Comparison of ENCODE assay signal across 23 cellular contexts in genomic region chr5:161373345-161373707, GRCh38.
A peak's percentile ranks its signal among the peaks of the same experiment; 100 is the strongest.
DNase-seq lines count a peak whose midpoint lies in the region; ATAC-seq and TF ChIP-seq lines count a peak whose summit lies in the region.
"Had no signal": no experiment of that assay in that cellular context is flagged by ENCODE, and none has a peak within 500 bp of the region (broad histone marks: within the 10 kb centered on the region; RNA-seq: fewer than 3 reads in every experiment).

No MANE protein-coding gene starts in this region.

- no peaks in the 10 kb centered on the region for H3K36me3 Mint-ChIP-seq in nephron progenitor cell (ENCODE audit: low read depth)
- H3K36me3 Mint-ChIP-seq: activated naive CD8-positive, alpha-beta T cell treated with anti-CD3 and anti-CD28 coated beads for 36 hours; CD4-positive, alpha-beta memory T cell; naive thymus-derived CD8-positive, alpha-beta T cell had no signal

- H3K4me1 Mint-ChIP-seq in nephron progenitor cell: peaks cover 6% of the 10 kb centered on the region
- H3K4me1 Mint-ChIP-seq: activated naive CD8-positive, alpha-beta T cell treated with anti-CD3 and anti-CD28 coated beads for 36 hours; CD4-positive, alpha-beta memory T cell; naive thymus-derived CD8-positive, alpha-beta T cell had no signal

- H3K27ac Mint-ChIP-seq in nephron progenitor cell: peak overlapping the region; percentile 16
- H3K27ac Mint-ChIP-seq: activated naive CD8-positive, alpha-beta T cell treated with anti-CD3 and anti-CD28 coated beads for 36 hours; activated T-helper 1 cell treated with anti-CD3 and anti-CD28 coated beads, Interleukin-12 subunit alpha, Interleukin-12 subunit beta, Interleukin-2, Interleukin-4 antibody, amounts not matched to agents 30 ng/mL and 10 ng/mL and 1 ng/mL, durations not matched to agents 14 hours and 24 hours and 36 hours; CD4-positive, alpha-beta memory T cell; dendritic cell treated with granulocyte-macrophage colony-stimulating factor and Interleukin-4, amounts not matched to agents 40 ng/mL and 50 ng/mL, for 4 days; naive thymus-derived CD8-positive, alpha-beta T cell had no signal

- no peaks in the 10 kb centered on the region for H3K9me3 Mint-ChIP-seq in nephron progenitor cell
- H3K9me3 Mint-ChIP-seq: activated naive CD8-positive, alpha-beta T cell treated with anti-CD3 and anti-CD28 coated beads for 36 hours; activated T-helper 1 cell treated with anti-CD3 and anti-CD28 coated beads, Interleukin-12 subunit alpha, Interleukin-12 subunit beta, Interleukin-2, Interleukin-4 antibody, amounts not matched to agents 30 ng/mL and 10 ng/mL and 1 ng/mL, durations not matched to agents 14 hours and 24 hours and 36 hours; CD4-positive, alpha-beta memory T cell; dendritic cell treated with granulocyte-macrophage colony-stimulating factor and Interleukin-4, amounts not matched to agents 40 ng/mL and 50 ng/mL, for 4 days had no signal

- H3K27me3 Mint-ChIP-seq in nephron progenitor cell (ENCODE audit: low read depth, poor library complexity): peaks cover 2% of the 10 kb centered on the region
- H3K27me3 Mint-ChIP-seq: activated naive CD8-positive, alpha-beta T cell treated with anti-CD3 and anti-CD28 coated beads for 36 hours; CD4-positive, alpha-beta memory T cell; dendritic cell treated with granulocyte-macrophage colony-stimulating factor and Interleukin-4, amounts not matched to agents 40 ng/mL and 50 ng/mL, for 4 days; naive thymus-derived CD8-positive, alpha-beta T cell had no signal

- ATAC-seq in GM18870 (IDR thresholded peaks at IDR 0.05; ENCODE audit: unreplicated experiment) (peak; percentile 40), HG02610 (IDR thresholded peaks at IDR 0.05; ENCODE audit: unreplicated experiment) (peak; percentile 56), HG03095 (IDR thresholded peaks at IDR 0.05; ENCODE audit: unreplicated experiment) (peak; percentile 20)
- ATAC-seq: body of pancreas; naive thymus-derived CD8-positive, alpha-beta T cell had no signal

- DNase-seq in nephron progenitor cell (no peak), NCI-H1092 treated with DMSO at 0.1 percent for 48 hours (lab: John Stamatoyannopoulos, UW) (no peak), EL (no peak), NCI-H1417 treated with DMSO at 0.1 percent for 48 hours (lab: John Stamatoyannopoulos, UW) (no peak), T-helper 9 cell (no peak)
- DNase-seq: activated naive CD8-positive, alpha-beta T cell treated with anti-CD3 and anti-CD28 coated beads for 36 hours; body of pancreas; CD4-positive, alpha-beta memory T cell; DMS53; foreskin fibroblast; Kasumi-1; mesenchymal stem cell; naive thymus-derived CD8-positive, alpha-beta T cell; NCI-H1436; NCI-H2171; NCI-H748 treated with DMSO at 0.1 percent for 48 hours; PC-9; stimulated activated CD4-positive, alpha-beta T cell treated with anti-CD3 and anti-CD28 coated beads, Interleukin-4, amount 100 ng/mL, for 1 hour had no signal

- H3K4me3 Mint-ChIP-seq in nephron progenitor cell: no peak overlapping the region
- H3K4me3 Mint-ChIP-seq: activated naive CD8-positive, alpha-beta T cell treated with anti-CD3 and anti-CD28 coated beads for 36 hours; activated T-helper 1 cell treated with anti-CD3 and anti-CD28 coated beads, Interleukin-12 subunit alpha, Interleukin-12 subunit beta, Interleukin-2, Interleukin-4 antibody, amounts not matched to agents 30 ng/mL and 10 ng/mL and 1 ng/mL, durations not matched to agents 14 hours and 24 hours and 36 hours; CD4-positive, alpha-beta memory T cell; dendritic cell treated with granulocyte-macrophage colony-stimulating factor and Interleukin-4, amounts not matched to agents 40 ng/mL and 50 ng/mL, for 4 days; naive thymus-derived CD8-positive, alpha-beta T cell had no signal

- TF ChIP-seq CTCF in nephron progenitor cell (IDR thresholded peaks at IDR 0.05): no peak
